In genomic region chr10:96851281-96851680, GRCh38 we compare ENCODE assay signal across 1 cellular context.
TF ChIP-seq lines count a peak whose summit lies in the region.

No MANE protein-coding gene starts in this region.

TF ChIP-seq in SK-N-SH treated with all-trans-retinoic acid at 6 μM for 48 hours, 23 proteins besides CTCF, POLR2A, EP300 and RAD21 (continued from another document):
- TF ChIP-seq, protein P1, sequence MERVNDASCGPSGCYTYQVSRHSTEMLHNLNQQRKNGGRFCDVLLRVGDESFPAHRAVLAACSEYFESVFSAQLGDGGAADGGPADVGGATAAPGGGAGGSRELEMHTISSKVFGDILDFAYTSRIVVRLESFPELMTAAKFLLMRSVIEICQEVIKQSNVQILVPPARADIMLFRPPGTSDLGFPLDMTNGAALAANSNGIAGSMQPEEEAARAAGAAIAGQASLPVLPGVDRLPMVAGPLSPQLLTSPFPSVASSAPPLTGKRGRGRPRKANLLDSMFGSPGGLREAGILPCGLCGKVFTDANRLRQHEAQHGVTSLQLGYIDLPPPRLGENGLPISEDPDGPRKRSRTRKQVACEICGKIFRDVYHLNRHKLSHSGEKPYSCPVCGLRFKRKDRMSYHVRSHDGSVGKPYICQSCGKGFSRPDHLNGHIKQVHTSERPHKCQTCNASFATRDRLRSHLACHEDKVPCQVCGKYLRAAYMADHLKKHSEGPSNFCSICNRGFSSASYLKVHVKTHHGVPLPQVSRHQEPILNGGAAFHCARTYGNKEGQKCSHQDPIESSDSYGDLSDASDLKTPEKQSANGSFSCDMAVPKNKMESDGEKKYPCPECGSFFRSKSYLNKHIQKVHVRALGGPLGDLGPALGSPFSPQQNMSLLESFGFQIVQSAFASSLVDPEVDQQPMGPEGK (CRISPR knock-in tag; IDR thresholded peaks at IDR 0.05; ENCODE audit: borderline replicate concordance): no peak
- TF ChIP-seq CSDC2 (CRISPR knock-in tag; IDR thresholded peaks at IDR 0.05): no peak
- no peak for TF ChIP-seq ZC3H10 (CRISPR knock-in tag; IDR thresholded peaks at IDR 0.05)
- TF ChIP-seq TCF4 (CRISPR knock-in tag; IDR thresholded peaks at IDR 0.05; ENCODE audit: borderline replicate concordance): no peak
- TF ChIP-seq ZNF70 (CRISPR knock-in tag; IDR thresholded peaks at IDR 0.05): no peak
- TF ChIP-seq ISL1 (CRISPR knock-in tag; IDR thresholded peaks at IDR 0.05): no peak
- TF ChIP-seq ZNF8 (CRISPR knock-in tag; IDR thresholded peaks at IDR 0.05): no peak
- no peak for TF ChIP-seq GLIS3 (CRISPR knock-in tag; IDR thresholded peaks at IDR 0.05)
- TF ChIP-seq ZNF565 (CRISPR knock-in tag; conservative IDR thresholded peaks at IDR 0.05; ENCODE audit: low read depth): no peak
- no peak for TF ChIP-seq OSR1 (CRISPR knock-in tag; IDR thresholded peaks at IDR 0.05)
- TF ChIP-seq ZFP30 (CRISPR knock-in tag; IDR thresholded peaks at IDR 0.05): no peak
TF ChIP-seq in SK-N-SH treated with all-trans-retinoic acid at 6 μM for 48 hours: peak in this region for 0.
